Comparison of ENCODE assay signal across 8 cellular contexts in genomic region chr4:25312496-25313193, GRCh38. TPM values are rescaled to one million over a fixed set of nuclear protein-coding genes. Genes with fewer than 3 reads are reported as not detected.
DNase-seq lines count a peak whose midpoint lies in the region; ATAC-seq and TF ChIP-seq lines count a peak whose summit lies in the region.

ZCCHC4 (plus strand) TSS chr4:25312774; CDS start chr4:25312810, 36 bp downstream.

- TF ChIP-seq CTCF in lower leg skin (IDR thresholded peaks at IDR 0.05): peak in 1 of 3 donors; percentile 24

- peaks cover 12% of the 10 kb centered on the region for H3K36me3 Mint-ChIP-seq in CD4-positive, CD25-positive, alpha-beta regulatory T cell

- H3K27me3 Mint-ChIP-seq in CD4-positive, CD25-positive, alpha-beta regulatory T cell: peaks cover 4% of the 10 kb centered on the region

- peak within 1 kb of the TSS; percentile 92 to 98 (median 97) for H3K27ac Mint-ChIP-seq in CD4-positive, CD25-positive, alpha-beta regulatory T cell

- peak within 1 kb of the TSS; percentile 98 to 99 (median 98) for H3K4me3 Mint-ChIP-seq in CD4-positive, CD25-positive, alpha-beta regulatory T cell

- peak; percentile 82 to 96 (median 92) for DNase-seq in CD4-positive, CD25-positive, alpha-beta regulatory T cell
- DNase-seq in NCI-H748 (lab: John Stamatoyannopoulos, UW; ENCODE audit: unreplicated experiment) (peak; percentile 85), dermis blood vessel endothelial cell (peak; percentile 95), lower leg skin (ENCODE audit: low spot score in 2 of 2) (peak; percentile 85 to 97)
- DNase-seq in activated CD4-positive, alpha-beta T cell treated with anti-CD3 and anti-CD28 coated beads, Interleukin-2, amount 50 U/mL, for 1 hour: peak; percentile 84
- DNase-seq in stimulated activated CD4-positive, alpha-beta T cell treated with anti-CD3 and anti-CD28 coated beads, Interleukin-4, amount 100 ng/mL, for 48 hours (ENCODE audit: low read depth in 2 of 2): peak; percentile 79 to 80

- 1% methylated on average over 40 of the region's 40 CpGs for WGBS in lower leg skin, 2 donors

- H3K4me3 ChIP-seq in CD4-positive, CD25-positive, alpha-beta regulatory T cell (ENCODE audit: low read depth, low read length): peak within 1 kb of the TSS; percentile 92
- peak within 1 kb of the TSS; percentile 57 for H3K4me3 ChIP-seq in lower leg skin (ENCODE audit: low read depth, poor library complexity, severe bottlenecking)

- H3K9me3 Mint-ChIP-seq in CD4-positive, CD25-positive, alpha-beta regulatory T cell: no peaks in the 10 kb centered on the region

- H3K9me3 ChIP-seq in CD4-positive, CD25-positive, alpha-beta regulatory T cell (ENCODE audit: control insufficient read depth in 2 of 2, low read length in 2 of 2): no peaks in the 10 kb centered on the region

- H3K36me3 ChIP-seq in CD4-positive, CD25-positive, alpha-beta regulatory T cell (ENCODE audit: control insufficient read depth, insufficient read depth, low read length): no peaks in the 10 kb centered on the region

- ATAC-seq in CD4-positive, CD25-positive, alpha-beta regulatory T cell (ENCODE audit: low read depth in 2 of 2): peak; percentile 95 to 96
- ATAC-seq in GM19372 (IDR thresholded peaks at IDR 0.05; ENCODE audit: low read depth, unreplicated experiment) (peak; percentile 87), HG03558 (IDR thresholded peaks at IDR 0.05; ENCODE audit: extremely low read depth, unreplicated experiment) (peak; percentile 71)

- H3K4me1 Mint-ChIP-seq in CD4-positive, CD25-positive, alpha-beta regulatory T cell: peaks cover 4 to 39% (median 21%) of the 10 kb centered on the region in 4 donors

- TF ChIP-seq POLR2A in lower leg skin (IDR thresholded peaks at IDR 0.05): no peak

- intact Hi-C loops in lower leg skin (cut with DNase I; ENCODE audit: low total_unique reads): no loop called here

- peak within 1 kb of the TSS; percentile 77 for H3K27ac ChIP-seq in CD4-positive, CD25-positive, alpha-beta regulatory T cell (ENCODE audit: insufficient read depth, low read length, poor library complexity, severe bottlenecking)

- H3K4me1 ChIP-seq in CD4-positive, CD25-positive, alpha-beta regulatory T cell (ENCODE audit: control insufficient read depth, insufficient read depth, low read length, poor library complexity, severe bottlenecking): peaks cover 8% of the 10 kb centered on the region

- H3K27me3 ChIP-seq in CD4-positive, CD25-positive, alpha-beta regulatory T cell (ENCODE audit: control insufficient read depth, insufficient read depth, low read length): no peaks in the 10 kb centered on the region

RNA-seq across cellular contexts. Expression of gene ZCCHC4, which starts in this region (rescaled TPM):
- total RNA-seq in CD4-positive, CD25-positive, alpha-beta regulatory T cell: 9.5 TPM
- polyA plus RNA-seq in CD4-positive, CD25-positive, alpha-beta regulatory T cell: 10 to 100 TPM; 11.0 to 16.5 (median 12.4) TPM
- total RNA-seq in dermis blood vessel endothelial cell: 8.3 and 8.8 TPM in 2 replicates
- total RNA-seq in lower leg skin: 10 to 100 TPM in 3 of 4 donors, 1 to 10 TPM in 1; 5.7 to 13.7 (median 10.6) TPM

Comparison
In these comparisons a context has a peak if more than half of its experiments do, and no peak if none do; other contexts are left out.
1. Peak in every context shown above with its lines: DNase-seq, ATAC-seq, H3K4me3 ChIP-seq and H3K27ac ChIP-seq.